12 cellular contexts compared by ENCODE assay signal in genomic region chr9:124306098-124306735, GRCh38. TPM values are rescaled to one million over a fixed set of nuclear protein-coding genes. Genes with fewer than 3 reads are reported as not detected.
DNase-seq lines count a peak whose midpoint lies in the region; ATAC-seq and TF ChIP-seq lines count a peak whose summit lies in the region.
"Had no signal": no experiment of that assay in that cellular context is flagged by ENCODE, and none has a peak within 500 bp of the region (broad histone marks: within the 10 kb centered on the region; RNA-seq: fewer than 3 reads in every experiment).

No MANE protein-coding gene starts in this region.

- H3K27ac ChIP-seq in temporal lobe (ENCODE audit: low read depth, low read length), result peak overlapping the region; percentile 0
- H3K27ac ChIP-seq: C4-2B, parathyroid adenoma had no signal

- in situ Hi-C loops in GM13976 (cut with MboI; ENCODE audit: low sequenced_read_pairs, unreplicated experiment), result no loop called here

- no peak for TF ChIP-seq CTCF in GM13976 (IDR thresholded peaks at IDR 0.05; ENCODE audit: borderline replicate concordance, control extremely low read depth, extremely low read depth, insufficient read depth, missing control alignments)

- ATAC-seq in GM18868 (IDR thresholded peaks at IDR 0.05; ENCODE audit: unreplicated experiment), result no peak
- ATAC-seq: esophagus mucosa had no signal

- DNase-seq in SIG-M5 treated with dmso at 0.1 percent for 504 hours (lab: John Stamatoyannopoulos, UW; ENCODE audit: unreplicated experiment), result peak; percentile 9
- DNase-seq in SIG-M5 (lab: John Stamatoyannopoulos, UW), result no peak
- DNase-seq in SW 1271 (lab: John Stamatoyannopoulos, UW), result peak; percentile 45 to 79
- DNase-seq in glomerular endothelial cell (ENCODE audit: extremely low read depth, low read depth, low spot score), result peak; percentile 51
- DNase-seq in GM13976 (ENCODE audit: low spot score), result no peak
- DNase-seq in stimulated activated naive CD4-positive, alpha-beta T cell treated with Interleukin-2 at 50 U/mL for 16 hours (lab: John Stamatoyannopoulos, UW), result no peak
- DNase-seq: NK-92 treated with Interleukin-12 subunit alpha and Interleukin-12 subunit beta, amount 100 ng/mL, for 24 hours had no signal

RNA-seq across cellular contexts. Expression of gene NEK6, which starts 48.5 kb away (rescaled TPM):
- 53.8 and 71.6 TPM in 2 replicates for total RNA-seq in glomerular endothelial cell
- total RNA-seq in temporal lobe, result 23.6 TPM

Comparison
In these comparisons a context has a peak if more than half of its experiments do, and no peak if none do; other contexts are left out.
1. DNase-seq: peak in SIG-M5 treated with dmso at 0.1 percent for 504 hours (single experiment), SW 1271 (2 of 2) and glomerular endothelial cell (single experiment); none in SIG-M5 (single experiment), GM13976 (single experiment) and stimulated activated naive CD4-positive, alpha-beta T cell treated with Interleukin-2 at 50 U/mL for 16 hours (single experiment).